15 cellular contexts compared by ENCODE assay signal in genomic region chr9:691825-692363, GRCh38.
DNase-seq lines count a peak whose midpoint lies in the region; ATAC-seq, FAIRE-seq and TF ChIP-seq lines count a peak whose summit lies in the region.
"Had no signal": no experiment of that assay in that cellular context is flagged by ENCODE, and none has a peak within 500 bp of the region (broad histone marks: within the 10 kb centered on the region; RNA-seq: fewer than 3 reads in every experiment).

No MANE protein-coding gene starts in this region.

- H3K9me1 ChIP-seq in keratinocyte (ENCODE audit: control insufficient read depth, extremely low read depth, insufficient read depth, low read length): no peaks in the 10 kb centered on the region

- dilution Hi-C loops in keratinocyte (cut with MboI; ENCODE audit: extremely low pct_ligation_motif_present, low sequenced_read_pairs): no loop called here

- no peaks in the 10 kb centered on the region for H4K20me1 ChIP-seq in keratinocyte (ENCODE audit: control insufficient read depth, extremely low read depth, insufficient read depth, low read length)

- POLR2A ChIA-PET in HEK293 (lab: Yijun Ruan, JAX): interaction anchor here (0.7 kb wide), 1 partner anchor 423 kb away, joined by 3 read pairs; no protein-coding TSS in a partner anchor

- H3K9me3 ChIP-seq in HEK293 (ENCODE audit: control insufficient read depth, insufficient read depth, low read depth, low read length): no peaks in the 10 kb centered on the region
- H3K9me3 ChIP-seq in keratinocyte (ENCODE audit: control insufficient read depth, low read depth, low read length): no peaks in the 10 kb centered on the region

- H3K27me3 Mint-ChIP-seq in activated naive CD8-positive, alpha-beta T cell treated with anti-CD3 and anti-CD28 coated beads, Interleukin-2, amount 50 U/mL, for 24 hours: no peaks in the 10 kb centered on the region
- H3K27me3 Mint-ChIP-seq: activated naive CD8-positive, alpha-beta T cell; dendritic cell treated with granulocyte-macrophage colony-stimulating factor and Interleukin-4, amounts not matched to agents 40 ng/mL and 50 ng/mL, for 4 days had no signal

- no peak overlapping the region for H3K9ac ChIP-seq in keratinocyte (ENCODE audit: control insufficient read depth, extremely low read depth, insufficient read depth, low read length)

- no peaks in the 10 kb centered on the region for H3K9me3 Mint-ChIP-seq in activated naive CD8-positive, alpha-beta T cell treated with anti-CD3 and anti-CD28 coated beads, Interleukin-2, amount 50 U/mL, for 24 hours
- H3K9me3 Mint-ChIP-seq: dendritic cell treated with granulocyte-macrophage colony-stimulating factor and Interleukin-4, amounts not matched to agents 40 ng/mL and 50 ng/mL, for 4 days; stimulated activated memory B cell treated with anti-CD40 and anti-IgM and Interleukin-4, amounts not matched to agents 10 μg/mL and 1 μg/mL and 100 μg/mL, for 72 hours had no signal

- TF ChIP-seq CTCF in HEK293 (tag by site-specific recombination; IDR thresholded peaks at IDR 0.05) (no peak), VCaP (conservative IDR thresholded peaks at IDR 0.05) (no peak), keratinocyte (optimal IDR thresholded peaks at IDR 0.05 in 1 of 3, IDR thresholded peaks at IDR 0.05 in 1 of 3, conservative IDR thresholded peaks at IDR 0.05 in 1 of 3; ENCODE audit: extremely low read depth in 1 of 3, insufficient read depth in 2 of 3, low read length in 3 of 3) (no peak), D721Med (IDR thresholded peaks at IDR 0.05; ENCODE audit: insufficient read depth, missing control alignments) (no peak)

- H3K27me3 ChIP-seq in keratinocyte (ENCODE audit: control insufficient read depth, extremely low read depth, insufficient read depth, low read length): no peaks in the 10 kb centered on the region

- peaks cover 70% of the 10 kb centered on the region for H3K79me2 ChIP-seq in keratinocyte (ENCODE audit: control insufficient read depth, insufficient read depth, low read length)

- H3K4me1 ChIP-seq in HEK293 (ENCODE audit: control insufficient read depth, insufficient read depth, low read length) (no peaks in the 10 kb centered on the region), keratinocyte (ENCODE audit: control insufficient read depth, extremely low read depth, insufficient read depth, low read length) (peaks cover 63% of the 10 kb centered on the region)

- no peak for ATAC-seq in activated naive CD8-positive, alpha-beta T cell treated with anti-CD3 and anti-CD28 coated beads, Interleukin-2, amount 50 U/mL, for 24 hours
- ATAC-seq in activated CD4-positive, CD25-positive, alpha-beta regulatory T cell treated with anti-CD3 and anti-CD28 coated beads, Interleukin-2, amount 50 U/mL, for 24 hours: no peak
- ATAC-seq: stimulated activated memory B cell treated with anti-CD40 and anti-IgM and Interleukin-4, amounts not matched to agents 10 μg/mL and 1 μg/mL and 100 μg/mL, for 72 hours had no signal

- FAIRE-seq in keratinocyte (lab: Jason Lieb, UNC): no peak
- no peak for FAIRE-seq in D721Med (lab: Jason Lieb, UNC)
- FAIRE-seq: G401.6 had no signal

- H3K27ac ChIP-seq in HEK293 (ENCODE audit: extremely low read depth, low read depth, low read length): no peak overlapping the region
- peak overlapping the region; percentile 55 for H3K27ac ChIP-seq in VCaP
- H3K27ac ChIP-seq in keratinocyte (ENCODE audit: control insufficient read depth, insufficient read depth, low read length): peak overlapping the region; percentile 32
- peak overlapping the region in 12 of 21 experiments; percentile 12 to 89 (median 76) for H3K27ac ChIP-seq in skin epidermis

- DNase-seq in keratinocyte (ENCODE audit: low read depth, low spot score): no peak
- DNase-seq in activated naive CD8-positive, alpha-beta T cell treated with anti-CD3 and anti-CD28 coated beads, Interleukin-2, amount 50 U/mL, for 24 hours: no peak
- no peak for DNase-seq in HK-2 (ENCODE audit: unreplicated experiment)
- DNase-seq in D721Med (ENCODE audit: insufficient read length, low spot score): no peak
- DNase-seq: activated CD4-positive, CD25-positive, alpha-beta regulatory T cell; activated CD8-positive, alpha-beta memory T cell treated with anti-CD3 and anti-CD28 coated beads, Interleukin-2, amount 50 U/mL, for 4 hours; NCI-H1092 treated with DMSO at 0.1 percent for 48 hours had no signal

- H3K36me3 Mint-ChIP-seq in activated naive CD8-positive, alpha-beta T cell treated with anti-CD3 and anti-CD28 coated beads, Interleukin-2, amount 50 U/mL, for 24 hours (ENCODE audit: low read depth): no peaks in the 10 kb centered on the region
- H3K36me3 Mint-ChIP-seq: activated naive CD8-positive, alpha-beta T cell; stimulated activated memory B cell treated with anti-CD40 and anti-IgM and Interleukin-4, amounts not matched to agents 10 μg/mL and 1 μg/mL and 100 μg/mL, for 72 hours had no signal

- H3K27ac Mint-ChIP-seq in activated naive CD8-positive, alpha-beta T cell treated with anti-CD3 and anti-CD28 coated beads, Interleukin-2, amount 50 U/mL, for 24 hours: no peak overlapping the region
- H3K27ac Mint-ChIP-seq: activated naive CD8-positive, alpha-beta T cell; stimulated activated memory B cell treated with anti-CD40 and anti-IgM and Interleukin-4, amounts not matched to agents 10 μg/mL and 1 μg/mL and 100 μg/mL, for 72 hours had no signal

- CTCF ChIA-PET in HEK293 (lab: Yijun Ruan, JAX): no interaction called here

- H3K36me3 ChIP-seq in HEK293 (ENCODE audit: control insufficient read depth in 2 of 2, insufficient read depth in 1 of 2, low read length in 2 of 2) (no peaks in the 10 kb centered on the region), keratinocyte (ENCODE audit: control insufficient read depth in 2 of 2, extremely low read depth in 1 of 2, insufficient read depth in 2 of 2, low read length in 2 of 2) (peaks cover 10 to 12% of the 10 kb centered on the region in 2 experiments)

- no peak overlapping the region for H3K4me3 ChIP-seq in HEK293 (ENCODE audit: low read depth, low read length)
- no peak overlapping the region for H3K4me3 ChIP-seq in keratinocyte (ENCODE audit: control insufficient read depth in 2 of 3, extremely low read depth in 1 of 3, insufficient read depth in 2 of 3, low read depth in 1 of 3, low read length in 3 of 3)
- H3K4me3 ChIP-seq in skin epidermis: no peak overlapping the region

- H2AFZ ChIP-seq in keratinocyte (ENCODE audit: control insufficient read depth, low read length): no peak overlapping the region

- no peak overlapping the region for H3K4me3 Mint-ChIP-seq in activated naive CD8-positive, alpha-beta T cell treated with anti-CD3 and anti-CD28 coated beads, Interleukin-2, amount 50 U/mL, for 24 hours
- H3K4me3 Mint-ChIP-seq: activated naive CD8-positive, alpha-beta T cell; dendritic cell treated with granulocyte-macrophage colony-stimulating factor and Interleukin-4, amounts not matched to agents 40 ng/mL and 50 ng/mL, for 4 days; stimulated activated memory B cell treated with anti-CD40 and anti-IgM and Interleukin-4, amounts not matched to agents 10 μg/mL and 1 μg/mL and 100 μg/mL, for 72 hours had no signal

- H3K4me1 Mint-ChIP-seq in activated naive CD8-positive, alpha-beta T cell treated with anti-CD3 and anti-CD28 coated beads, Interleukin-2, amount 50 U/mL, for 24 hours: peaks cover 12% of the 10 kb centered on the region

- H3K4me2 ChIP-seq in keratinocyte (ENCODE audit: control insufficient read depth, extremely low read depth, insufficient read depth, low read depth, low read length): no peak overlapping the region

TF ChIP-seq in HEK293, 187 proteins besides CTCF, POLR2A, EP300 and RAD21:
- TF ChIP-seq PRDM6 (tag by site-specific recombination; IDR thresholded peaks at IDR 0.05) (0 out of 2 replicates have a peak, but pooled peaks have one; percentile 10), ZBTB20 (tag by site-specific recombination; IDR thresholded peaks at IDR 0.05) (no peak)
